29 cellular contexts compared by ENCODE assay signal in the genomic region with DNA sequence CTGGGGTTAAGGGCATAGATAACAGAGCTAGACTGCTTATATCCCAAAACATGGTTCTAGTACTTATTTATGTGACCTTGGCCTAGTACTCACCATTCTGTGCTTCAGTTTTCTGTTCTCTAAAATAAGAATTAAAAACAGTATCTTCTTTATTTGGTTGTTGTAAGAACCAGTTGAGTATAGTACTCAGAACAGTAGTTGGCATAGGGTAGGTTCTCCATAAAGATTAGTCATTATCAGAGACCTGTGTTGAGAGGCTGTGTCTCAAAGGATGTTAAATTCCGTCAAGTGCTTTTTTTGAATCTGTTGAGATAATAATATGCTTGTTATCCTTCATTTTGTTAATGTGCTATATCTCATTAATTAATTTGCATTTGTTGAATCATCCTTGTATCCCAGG. TPM values are rescaled to one million over a fixed set of nuclear protein-coding genes. Genes with fewer than 3 reads are reported as not detected.
"Had no signal": no experiment of that assay in that cellular context is flagged by ENCODE, and none has a peak within 500 bp of the region (broad histone marks: within the 10 kb centered on the region; RNA-seq: fewer than 3 reads in every experiment).

No MANE protein-coding gene starts in this region.

- H3K27ac ChIP-seq: ascending aorta, body of pancreas, PC-9, SK-N-MC, VCaP had no signal

- H3K27me3 ChIP-seq: ascending aorta, body of pancreas had no signal

- H2AFZ ChIP-seq: PC-9 had no signal

- H3K36me3 ChIP-seq: ascending aorta had no signal

- H3K4me1 Mint-ChIP-seq: activated CD4-positive, alpha-beta T cell treated with anti-CD3 and anti-CD28 coated beads, Interleukin-2, amount 10 ng/mL, durations not matched to agents 7 days and 5 days; activated naive CD8-positive, alpha-beta T cell treated with anti-CD3 and anti-CD28 coated beads, Interleukin-2, amount 50 U/mL, for 24 hours had no signal

- H3K27ac Mint-ChIP-seq: activated CD4-positive, alpha-beta memory T cell treated with anti-CD3 and anti-CD28 coated beads for 36 hours; activated CD4-positive, alpha-beta T cell treated with anti-CD3 and anti-CD28 coated beads, Interleukin-2, amount 10 ng/mL, durations not matched to agents 7 days and 5 days; activated naive CD4-positive, alpha-beta T cell treated with anti-CD3 and anti-CD28 coated beads, Interleukin-2, amount 50 U/mL, for 72 hours; activated naive CD8-positive, alpha-beta T cell treated with anti-CD3 and anti-CD28 coated beads, Interleukin-2, amount 50 U/mL, for 24 hours had no signal

- H3K4me1 ChIP-seq: ascending aorta, body of pancreas had no signal

- H3K36me3 Mint-ChIP-seq: activated CD4-positive, alpha-beta memory T cell treated with anti-CD3 and anti-CD28 coated beads for 36 hours had no signal

- ATAC-seq: activated naive CD4-positive, alpha-beta T cell treated with anti-CD3 and anti-CD28 coated beads, Interleukin-2, amount 50 U/mL, for 72 hours; activated naive CD8-positive, alpha-beta T cell treated with anti-CD3 and anti-CD28 coated beads, Interleukin-2, amount 50 U/mL, for 24 hours; activated T-cell treated with anti-CD3 and anti-CD28 coated beads, Interleukin-2, amount 50 U/mL, for 4 hours; body of pancreas had no signal

- H3K4me3 ChIP-seq: ascending aorta, body of pancreas, PC-9, SK-N-MC had no signal

- H3K4me3 Mint-ChIP-seq: activated CD4-positive, alpha-beta memory T cell treated with anti-CD3 and anti-CD28 coated beads for 36 hours; activated CD4-positive, alpha-beta T cell treated with anti-CD3 and anti-CD28 coated beads, Interleukin-2, amount 10 ng/mL, durations not matched to agents 7 days and 5 days; activated naive CD8-positive, alpha-beta T cell treated with anti-CD3 and anti-CD28 coated beads, Interleukin-2, amount 50 U/mL, for 24 hours; activated T-cell treated with anti-CD3 and anti-CD28 coated beads, Interleukin-2, amount 50 U/mL, for 4 hours had no signal

- DNase-seq: activated CD4-positive, alpha-beta memory T cell treated with anti-CD3 and anti-CD28 coated beads for 36 hours; activated CD4-positive, alpha-beta T cell treated with anti-CD3 and anti-CD28 coated beads, Interleukin-2, amount 10 ng/mL, durations not matched to agents 7 days and 5 days; activated CD4-positive, CD25-positive, alpha-beta regulatory T cell; activated CD8-positive, alpha-beta memory T cell treated with anti-CD3 and anti-CD28 coated beads for 24 hours; activated effector memory CD4-positive, alpha-beta T cell treated with anti-CD3 and anti-CD28 coated beads, Interleukin-2, amount 50 U/mL, for 16 hours; activated naive CD4-positive, alpha-beta T cell treated with Interleukin-2 at 50 U/mL for 16 hours; activated naive CD8-positive, alpha-beta T cell treated with anti-CD3 and anti-CD28 coated beads, Interleukin-2, amount 50 U/mL, for 24 hours; activated T-cell treated with anti-CD3 and anti-CD28 coated beads, Interleukin-2, amount 50 U/mL, for 4 hours; amniotic stem cell; body of pancreas; central memory CD4-positive, alpha-beta T cell; NCI-H1048; NCI-H146; NCI-H187 treated with DMSO at 0.1 percent for 48 hours; NCI-H2081 treated with DMSO at 0.1 percent for 48 hours; NCI-H446; NCI-H524; PC-9; SIG-M5; T-helper 1 cell had no signal

- H3K4me2 ChIP-seq: PC-9 had no signal

- H3K27me3 Mint-ChIP-seq: activated CD4-positive, alpha-beta memory T cell treated with anti-CD3 and anti-CD28 coated beads for 36 hours; activated CD4-positive, alpha-beta T cell treated with anti-CD3 and anti-CD28 coated beads, Interleukin-2, amount 10 ng/mL, durations not matched to agents 7 days and 5 days; activated naive CD8-positive, alpha-beta T cell treated with anti-CD3 and anti-CD28 coated beads, Interleukin-2, amount 50 U/mL, for 24 hours had no signal

RNA-seq across cellular contexts. Expression of a gene that starts 47.4 kb away (rescaled TPM):
- total RNA-seq: activated CD4-positive, alpha-beta memory T cell treated with anti-CD3 and anti-CD28 coated beads for 36 hours; activated CD4-positive, alpha-beta T cell treated with anti-CD3 and anti-CD28 coated beads, Interleukin-2, amount 10 ng/mL, durations not matched to agents 7 days and 5 days; activated naive CD4-positive, alpha-beta T cell treated with anti-CD3 and anti-CD28 coated beads, Interleukin-2, amount 50 U/mL, for 72 hours; activated T-cell treated with anti-CD3 and anti-CD28 coated beads, Interleukin-2, amount 50 U/mL, for 4 hours; ascending aorta; body of pancreas; bronchial epithelial cell; chondrocyte; M059J; PC-9; RPMI7951; T-helper 2 cell treated with Interferon-gamma antibody and Interleukin-4, amounts not matched to agents 100 ng/mL and 5 ng/mL, for 36 hours had no signal
